23 cellular contexts compared by ENCODE assay signal in genomic region chr12:51826881-51827280, GRCh38. TPM values are rescaled to one million over a fixed set of nuclear protein-coding genes. Genes with fewer than 3 reads are reported as not detected.
"Had no signal": no experiment of that assay in that cellular context is flagged by ENCODE, and none has a peak within 500 bp of the region (broad histone marks: within the 10 kb centered on the region; RNA-seq: fewer than 3 reads in every experiment).

No MANE protein-coding gene starts in this region.

- H3K4me1 ChIP-seq: adrenal gland, right atrium auricular region, vagina had no signal

- H3K27me3 ChIP-seq: breast epithelium, right atrium auricular region, vagina had no signal

- H3K4me3 Mint-ChIP-seq: activated CD4-positive, alpha-beta T cell treated with anti-CD3 and anti-CD28 coated beads, Interleukin-2, amount 10 ng/mL, durations not matched to agents 7 days and 5 days; activated naive CD4-positive, alpha-beta T cell treated with anti-CD3 and anti-CD28 coated beads for 36 hours; nephron; T-cell had no signal

- H3K27ac Mint-ChIP-seq: nephron, T-cell had no signal

- H3K36me3 Mint-ChIP-seq: T-cell had no signal

- H3K36me3 ChIP-seq: adrenal gland, breast epithelium, gastroesophageal sphincter, heart left ventricle, left ventricle myocardium inferior, right atrium auricular region, transverse colon, vagina had no signal

- H3K9me3 ChIP-seq: adrenal gland, breast epithelium, gastroesophageal sphincter, heart left ventricle, left ventricle myocardium inferior, right atrium auricular region, transverse colon, vagina had no signal

- ATAC-seq: gastroesophageal sphincter, heart left ventricle, T-cell had no signal

- DNase-seq: activated CD4-positive, alpha-beta T cell treated with anti-CD3 and anti-CD28 coated beads, Interleukin-2, amount 10 ng/mL, durations not matched to agents 7 days and 5 days; activated CD4-positive, CD25-positive, alpha-beta regulatory T cell; activated naive CD4-positive, alpha-beta T cell treated with anti-CD3 and anti-CD28 coated beads for 36 hours; adrenal gland; cortex of kidney; effector CD4-positive, alpha-beta T cell; kidney glomerular epithelial cell; left ventricle myocardium inferior; mammary epithelial cell; midbrain; stimulated activated CD4-positive, alpha-beta T cell treated with anti-CD3 and anti-CD28 coated beads, Interleukin-12 subunit alpha, Interleukin-12 subunit beta, amount 100 ng/mL, for 4 hours; stimulated activated CD4-positive, alpha-beta T cell treated with anti-CD3 and anti-CD28 coated beads, Interleukin-1b, Interleukin-23, amount 100 ng/mL, for 48 hours; stimulated activated CD8-positive, alpha-beta memory T cell treated with anti-CD3 and anti-CD28 coated beads, Interleukin-4, amount 100 ng/mL, for 48 hours; stimulated activated naive CD4-positive, alpha-beta T cell; T-cell; T1000; transverse colon had no signal

- H3K27ac ChIP-seq: adrenal gland, gastroesophageal sphincter, heart left ventricle, left ventricle myocardium inferior, right atrium auricular region, vagina had no signal

- H3K9me3 Mint-ChIP-seq: activated CD4-positive, alpha-beta T cell treated with anti-CD3 and anti-CD28 coated beads, Interleukin-2, amount 10 ng/mL, durations not matched to agents 7 days and 5 days; activated naive CD4-positive, alpha-beta T cell treated with anti-CD3 and anti-CD28 coated beads for 36 hours; nephron; T-cell had no signal

- H3K4me3 ChIP-seq: adrenal gland, breast epithelium, gastroesophageal sphincter, heart left ventricle, left ventricle myocardium inferior, right atrium auricular region, transverse colon, vagina had no signal

RNA-seq across cellular contexts. Expression of gene FIGNL2, which starts 21.6 kb away (rescaled TPM):
- total RNA-seq: transverse colon, vagina had no signal
- polyA plus RNA-seq: mammary epithelial cell had no signal
